8 cellular contexts compared by ENCODE assay signal in the genomic region with DNA sequence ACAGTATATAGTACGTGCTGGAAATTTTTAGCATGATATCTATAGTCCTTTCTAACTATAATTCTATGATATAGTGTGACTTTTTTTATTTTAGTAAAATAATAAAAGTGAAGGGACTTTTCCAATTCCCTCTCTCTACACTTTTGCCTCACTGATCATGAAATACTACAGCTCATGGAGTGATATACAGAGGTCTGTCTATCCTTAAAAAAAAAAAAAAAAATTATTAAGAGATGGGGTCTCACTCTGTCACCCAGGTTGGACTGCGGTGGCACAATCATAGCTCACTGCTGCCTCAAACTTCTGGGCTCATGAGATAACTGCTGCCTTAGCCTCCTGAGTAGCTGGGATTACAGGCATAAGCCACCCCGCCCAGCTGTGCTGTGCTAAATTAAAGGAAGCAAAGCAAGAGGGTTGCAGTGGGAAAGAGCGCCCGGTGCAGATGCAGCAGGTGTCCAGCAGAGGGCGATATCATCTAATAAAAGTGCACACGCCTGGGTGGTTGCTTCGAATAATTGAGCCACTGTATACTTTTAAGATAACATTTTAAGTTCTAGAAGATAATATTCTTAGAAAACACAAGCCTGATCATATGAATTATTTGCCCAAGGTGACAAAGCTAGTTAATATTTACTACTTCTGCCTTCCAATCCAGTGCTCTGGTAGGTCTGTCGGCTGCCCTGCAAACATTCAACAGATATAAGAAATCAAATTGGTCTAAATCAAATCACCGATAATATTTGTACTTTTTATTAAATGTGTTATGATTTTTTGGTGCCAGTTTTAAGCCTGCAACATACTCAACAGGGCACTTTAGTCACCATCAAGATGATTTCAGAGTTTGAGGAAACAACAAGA.
A peak's percentile ranks its signal among the peaks of the same experiment; 100 is the strongest.
DNase-seq lines count a peak whose midpoint lies in the region; ATAC-seq and TF ChIP-seq lines count a peak whose summit lies in the region.

No MANE protein-coding gene starts in this region.

- H3K27me3 ChIP-seq in Panc1 (ENCODE audit: control insufficient read depth, insufficient read depth, low read length) (no peaks in the 10 kb centered on the region), osteoblast (ENCODE audit: insufficient read depth, low read length) (no peaks in the 10 kb centered on the region), tibial nerve (no peaks in the 10 kb centered on the region)

- CTCF ChIA-PET in Calu3 (lab: Charles Lee): interaction anchor here (0.6 to 1.9 kb wide), 7 partner anchors 16 to 460 kb away, joined by 3 to 23 read pairs (median 3); partner anchors contain the start of gene NT5E
- CTCF ChIA-PET in Panc1 (lab: Charles Lee): interaction anchor here (0.7 to 1.7 kb wide), 7 partner anchors 16 to 438 kb away, joined by 3 to 9 read pairs (median 5); no protein-coding TSS in a partner anchor

- peak; percentile 88 for ATAC-seq in GM21367 (IDR thresholded peaks at IDR 0.05; ENCODE audit: unreplicated experiment)
- ATAC-seq in Panc1: peak; percentile 96

- no peak overlapping the region for H3K4me3 ChIP-seq in Panc1 (ENCODE audit: low read depth in 2 of 2, low read length in 2 of 2)
- no peak overlapping the region for H3K4me3 ChIP-seq in osteoblast (ENCODE audit: insufficient read depth, low read length)
- no peak overlapping the region for H3K4me3 ChIP-seq in tibial nerve

- no peaks in the 10 kb centered on the region for H3K9me3 Mint-ChIP-seq in Calu3 (ENCODE audit: low read depth, unreplicated experiment)

- H3K36me3 ChIP-seq in Panc1 (ENCODE audit: control insufficient read depth, insufficient read depth, low read length) (no peaks in the 10 kb centered on the region), osteoblast (ENCODE audit: insufficient read depth, low read length) (no peaks in the 10 kb centered on the region), tibial nerve (no peaks in the 10 kb centered on the region)

- H3K4me1 ChIP-seq in Panc1 (ENCODE audit: control insufficient read depth, insufficient read depth, low read length) (no peaks in the 10 kb centered on the region), osteoblast (ENCODE audit: insufficient read depth, low read length) (peaks cover 6% of the 10 kb centered on the region), tibial nerve (peaks cover 0 to 2% (median 0%) of the 10 kb centered on the region in 4 donors)

- POLR2A ChIA-PET in Panc1 (lab: Charles Lee): interaction anchor here (0.6 kb wide), 1 partner anchor 1004 kb away, joined by 5 read pairs; no protein-coding TSS in a partner anchor

- H3K4me1 Mint-ChIP-seq in Calu3 (ENCODE audit: low read depth, unreplicated experiment): peaks cover 18% of the 10 kb centered on the region

- H3K27me3 Mint-ChIP-seq in Calu3 (ENCODE audit: unreplicated experiment): no peaks in the 10 kb centered on the region

- H2AFZ ChIP-seq in osteoblast (ENCODE audit: low read length): peak overlapping the region; percentile 54

- in situ Hi-C loops in Panc1 (cut with HindIII; ENCODE audit: low pct_unique_long_range_greater_than_20kb, low sequenced_read_pairs): no loop called here

- H3K4me2 ChIP-seq in osteoblast (ENCODE audit: insufficient read depth, low read length): no peak overlapping the region

- no peaks in the 10 kb centered on the region for H3K9me3 ChIP-seq in Panc1 (ENCODE audit: control insufficient read depth, insufficient read depth, low read depth, low read length)
- no peaks in the 10 kb centered on the region for H3K9me3 ChIP-seq in osteoblast (ENCODE audit: low read depth, low read length)
- no peaks in the 10 kb centered on the region for H3K9me3 ChIP-seq in tibial nerve

- TF ChIP-seq POLR2A in tibial nerve (IDR thresholded peaks at IDR 0.05): no peak

- BruUV-seq in Calu3 (replicated peaks; lab: Mats Ljungman, UMichigan) (no TSS peak), Panc1 (replicated peaks; lab: Mats Ljungman, UMichigan) (no TSS peak)

- TF ChIP-seq CTCF in Calu3 (IDR thresholded peaks at IDR 0.05; ENCODE audit: unreplicated experiment): peak; percentile 89
- TF ChIP-seq CTCF in Panc1 (IDR thresholded peaks at IDR 0.05): peak; percentile 95
- peak; percentile 97 for TF ChIP-seq CTCF in osteoblast (IDR thresholded peaks at IDR 0.05; ENCODE audit: extremely low read depth, low read depth, low read length)
- TF ChIP-seq CTCF in tibial nerve (IDR thresholded peaks at IDR 0.05): peak; percentile 82 to 94 (median 86)

- H4K20me1 ChIP-seq in osteoblast (ENCODE audit: insufficient read depth, low read length): no peaks in the 10 kb centered on the region

- H3K79me2 ChIP-seq in osteoblast (ENCODE audit: insufficient read depth, low read length): no peaks in the 10 kb centered on the region

- intact Hi-C loops in Calu3 (cut with micrococcal nuclease; ENCODE audit: unreplicated experiment): loop anchor here (1.0 kb wide), 2 partner anchors 128 to 182 kb away; no protein-coding TSS in a partner anchor
- intact Hi-C loops in Panc1 (cut with micrococcal nuclease; ENCODE audit: unreplicated experiment): loop anchor here (1.0 kb wide), 1 partner anchor 128 kb away; no protein-coding TSS in a partner anchor

- H3K27ac Mint-ChIP-seq in Calu3 (ENCODE audit: unreplicated experiment): no peak overlapping the region

- H3K36me3 Mint-ChIP-seq in Calu3 (ENCODE audit: insufficient read depth, unreplicated experiment): no peaks in the 10 kb centered on the region

- DNase-seq in Calu3: peak; percentile 79
- peak; percentile 89 for DNase-seq in HT1080 (ENCODE audit: low read depth)
- DNase-seq in Panc1 (ENCODE audit: low read depth, low spot score): peak; percentile 75
- DNase-seq in activated T-helper 1 cell treated with Interleukin-2 at 50 U/mL for 16 hours (ENCODE audit: low read depth): peak; percentile 13
- peak; percentile 69 for DNase-seq in fibroblast of the conjunctiva (ENCODE audit: low read depth)
- no peak for DNase-seq in osteoblast (ENCODE audit: insufficient read length, low spot score, missing footprints)
- peak; percentile 76 to 88 for DNase-seq in tibial nerve (ENCODE audit: low spot score in 2 of 2)

- H3K4me3 Mint-ChIP-seq in Calu3 (ENCODE audit: low read depth, unreplicated experiment): no peak overlapping the region

- no peak for TF ChIP-seq EP300 in tibial nerve (IDR thresholded peaks at IDR 0.05)

- 28 to 29% methylated on average over 10 of the region's 10 CpGs for WGBS in tibial nerve, 2 donors

- no peak overlapping the region for H3K27ac ChIP-seq in Panc1 (ENCODE audit: low read length)
- H3K27ac ChIP-seq in osteoblast (ENCODE audit: low read depth, low read length): no peak overlapping the region
- no peak overlapping the region for H3K27ac ChIP-seq in tibial nerve
